20 cellular contexts compared by ENCODE assay signal in genomic region chr22:19680911-19681862, GRCh38. TPM values are rescaled to one million over a fixed set of nuclear protein-coding genes. Genes with fewer than 3 reads are reported as not detected.
"Had no signal": no experiment of that assay in that cellular context is flagged by ENCODE, and none has a peak within 500 bp of the region (broad histone marks: within the 10 kb centered on the region; RNA-seq: fewer than 3 reads in every experiment).

No MANE protein-coding gene starts in this region.

- H3K4me3 Mint-ChIP-seq: activated CD4-positive, alpha-beta memory T cell treated with anti-CD3 and anti-CD28 coated beads for 36 hours; activated naive CD8-positive, alpha-beta T cell treated with anti-CD3 and anti-CD28 coated beads, Interleukin-2, amount 10 ng/mL, durations not matched to agents 7 days and 5 days; activated T-helper 17 cell treated with anti-CD3 and anti-CD28 coated beads, Interleukin-2, amount 50 U/mL, for 72 hours; effector memory CD8-positive, alpha-beta T cell; natural killer cell; stimulated activated naive B cell treated with anti-CD40 and anti-IgM and Interleukin-4, amounts not matched to agents 10 μg/mL and 1 μg/mL and 100 μg/mL, for 72 hours had no signal

- H2AFZ ChIP-seq: hepatocyte, parathyroid adenoma had no signal

- DNase-seq: activated CD4-positive, alpha-beta memory T cell treated with anti-CD3 and anti-CD28 coated beads for 36 hours; activated naive CD4-positive, alpha-beta T cell; activated naive CD8-positive, alpha-beta T cell treated with anti-CD3 and anti-CD28 coated beads, Interleukin-2, amount 10 ng/mL, durations not matched to agents 7 days and 5 days; activated T-cell treated with anti-CD3 and anti-CD28 coated beads for 4 hours; amygdala; effector memory CD8-positive, alpha-beta T cell; esophagus squamous epithelium; foreskin fibroblast; mesenchymal stem cell; natural killer cell; sigmoid colon; stimulated activated naive B cell treated with anti-CD40 and anti-IgM and Interleukin-4, amounts not matched to agents 10 μg/mL and 1 μg/mL and 100 μg/mL, for 72 hours; T-helper 2 cell; tibial artery; uterus; WERI-Rb-1 had no signal

- H3K9me3 ChIP-seq: esophagus squamous epithelium, sigmoid colon, tibial artery, uterus had no signal

- H3K9ac ChIP-seq: parathyroid adenoma had no signal

- H3K36me3 ChIP-seq: cardiac muscle cell, esophagus squamous epithelium, sigmoid colon, tibial artery, uterus, WERI-Rb-1 had no signal

- H3K4me3 ChIP-seq: cardiac muscle cell, esophagus squamous epithelium, hepatocyte, sigmoid colon, tibial artery, uterus had no signal

- H3K36me3 Mint-ChIP-seq: activated CD4-positive, alpha-beta memory T cell treated with anti-CD3 and anti-CD28 coated beads for 36 hours; activated naive CD8-positive, alpha-beta T cell treated with anti-CD3 and anti-CD28 coated beads, Interleukin-2, amount 10 ng/mL, durations not matched to agents 7 days and 5 days; natural killer cell; stimulated activated naive B cell treated with anti-CD40 and anti-IgM and Interleukin-4, amounts not matched to agents 10 μg/mL and 1 μg/mL and 100 μg/mL, for 72 hours had no signal

- H3K27ac ChIP-seq: cardiac muscle cell, esophagus squamous epithelium, hepatocyte, parathyroid adenoma, sigmoid colon, tibial artery, uterus, WERI-Rb-1 had no signal

- H3K9me3 Mint-ChIP-seq: activated CD4-positive, alpha-beta memory T cell treated with anti-CD3 and anti-CD28 coated beads for 36 hours; activated naive CD8-positive, alpha-beta T cell treated with anti-CD3 and anti-CD28 coated beads, Interleukin-2, amount 10 ng/mL, durations not matched to agents 7 days and 5 days; activated T-helper 17 cell treated with anti-CD3 and anti-CD28 coated beads, Interleukin-2, amount 50 U/mL, for 72 hours; effector memory CD8-positive, alpha-beta T cell; natural killer cell had no signal

- ATAC-seq: activated T-helper 17 cell treated with anti-CD3 and anti-CD28 coated beads, Interleukin-2, amount 50 U/mL, for 72 hours; effector memory CD8-positive, alpha-beta T cell; natural killer cell; stimulated activated naive B cell treated with anti-CD40 and anti-IgM and Interleukin-4, amounts not matched to agents 10 μg/mL and 1 μg/mL and 100 μg/mL, for 72 hours had no signal

- H3K27ac Mint-ChIP-seq: activated CD4-positive, alpha-beta memory T cell treated with anti-CD3 and anti-CD28 coated beads for 36 hours; activated naive CD8-positive, alpha-beta T cell treated with anti-CD3 and anti-CD28 coated beads, Interleukin-2, amount 10 ng/mL, durations not matched to agents 7 days and 5 days; activated T-helper 17 cell treated with anti-CD3 and anti-CD28 coated beads, Interleukin-2, amount 50 U/mL, for 72 hours; effector memory CD8-positive, alpha-beta T cell; natural killer cell; stimulated activated naive B cell treated with anti-CD40 and anti-IgM and Interleukin-4, amounts not matched to agents 10 μg/mL and 1 μg/mL and 100 μg/mL, for 72 hours had no signal

- H3K4me1 Mint-ChIP-seq: activated naive CD8-positive, alpha-beta T cell treated with anti-CD3 and anti-CD28 coated beads, Interleukin-2, amount 10 ng/mL, durations not matched to agents 7 days and 5 days; activated T-helper 17 cell treated with anti-CD3 and anti-CD28 coated beads, Interleukin-2, amount 50 U/mL, for 72 hours; natural killer cell; stimulated activated naive B cell treated with anti-CD40 and anti-IgM and Interleukin-4, amounts not matched to agents 10 μg/mL and 1 μg/mL and 100 μg/mL, for 72 hours had no signal

- H3K27me3 ChIP-seq: cardiac muscle cell, uterus had no signal

- H3K4me1 ChIP-seq: parathyroid adenoma, tibial artery, uterus had no signal

- H3K4me2 ChIP-seq: hepatocyte had no signal

RNA-seq across cellular contexts. Expression of gene SEPTIN5, which starts 33.1 kb away (rescaled TPM):
- total RNA-seq: activated naive CD8-positive, alpha-beta T cell treated with anti-CD3 and anti-CD28 coated beads, Interleukin-2, amount 10 ng/mL, durations not matched to agents 7 days and 5 days had no signal

RNA-seq across cellular contexts. Expression of gene GP1BB, which starts 42.2 kb away (rescaled TPM):
- total RNA-seq: activated CD4-positive, alpha-beta memory T cell treated with anti-CD3 and anti-CD28 coated beads for 36 hours; activated naive CD8-positive, alpha-beta T cell treated with anti-CD3 and anti-CD28 coated beads, Interleukin-2, amount 10 ng/mL, durations not matched to agents 7 days and 5 days; activated T-helper 17 cell treated with anti-CD3 and anti-CD28 coated beads, Interleukin-2, amount 50 U/mL, for 72 hours had no signal
